In genomic region chr5:55535199-55535905, GRCh38 we compare ENCODE assay signal across 8 cellular contexts. TPM values are rescaled to one million over a fixed set of nuclear protein-coding genes. Genes with fewer than 3 reads are reported as not detected.
DNase-seq lines count a peak whose midpoint lies in the region; ATAC-seq, FAIRE-seq and TF ChIP-seq lines count a peak whose summit lies in the region.

No MANE protein-coding gene starts in this region.

- peak overlapping the region; percentile 97 for H3K27ac Mint-ChIP-seq in memory B cell

- peaks cover 24% of the 10 kb centered on the region for H3K4me1 Mint-ChIP-seq in memory B cell

- H3K36me3 Mint-ChIP-seq in memory B cell, result peaks cover 4% of the 10 kb centered on the region

- DNase-seq in D721Med (ENCODE audit: insufficient read length, low spot score) (no peak), NCI-H345 (lab: John Stamatoyannopoulos, UW) (peak; percentile 7), cerebellum (ENCODE audit: low spot score) (peak; percentile 52), memory B cell (ENCODE audit: low spot score in 2 of 2) (no peak), upper lobe of right lung (no peak), DMS 273 (lab: John Stamatoyannopoulos, UW; ENCODE audit: unreplicated experiment) (no peak)
- no peak for DNase-seq in stimulated activated CD4-positive, alpha-beta T cell treated with anti-CD3 and anti-CD28 coated beads, Interleukin-2, amount 100 ng/mL, for 24 hours

- H3K4me3 ChIP-seq in upper lobe of right lung, result peak overlapping the region; percentile 80

- H3K36me3 ChIP-seq in upper lobe of right lung, result no peaks in the 10 kb centered on the region

- ATAC-seq in GM21576 (IDR thresholded peaks at IDR 0.05; ENCODE audit: unreplicated experiment), result peak; percentile 6
- peak; percentile 1 for ATAC-seq in memory B cell (ENCODE audit: low read depth)
- ATAC-seq in upper lobe of right lung, result peak; percentile 42

- TF ChIP-seq CTCF in D721Med (IDR thresholded peaks at IDR 0.05; ENCODE audit: insufficient read depth, missing control alignments) (no peak), upper lobe of right lung (IDR thresholded peaks at IDR 0.05) (no peak)

- no peaks in the 10 kb centered on the region for H3K9me3 ChIP-seq in upper lobe of right lung

- H3K9me3 Mint-ChIP-seq in memory B cell, result no peaks in the 10 kb centered on the region

- H3K27me3 ChIP-seq in upper lobe of right lung, result no peaks in the 10 kb centered on the region

- H3K27me3 Mint-ChIP-seq in memory B cell, result no peaks in the 10 kb centered on the region

- H3K4me3 Mint-ChIP-seq in memory B cell, result peak overlapping the region; percentile 93

- peak overlapping the region; percentile 90 for H3K27ac ChIP-seq in upper lobe of right lung

- peak; percentile 46 for FAIRE-seq in D721Med (lab: Jason Lieb, UNC)

- intact Hi-C loops in upper lobe of right lung (cut with DNase I), result no loop called here

- H3K4me1 ChIP-seq in upper lobe of right lung, result peaks cover 8% of the 10 kb centered on the region

RNA-seq across cellular contexts. Expression of gene PLPP1, which starts 0.6 kb away (rescaled TPM):
- total RNA-seq in cerebellum (30.6 TPM), upper lobe of right lung (56.1 TPM)

Comparison
In these comparisons a context has a peak if more than half of its experiments do, and no peak if none do; other contexts are left out.
1. DNase-seq: peak in NCI-H345 (single experiment) and cerebellum (single experiment); none in D721Med (single experiment), memory B cell (0 of 2), upper lobe of right lung (single experiment), DMS 273 (single experiment) and stimulated activated CD4-positive, alpha-beta T cell treated with anti-CD3 and anti-CD28 coated beads, Interleukin-2, amount 100 ng/mL, for 24 hours (0 of 2).
2. Peak in every context shown above with its lines, with median percentiles within 50 percentile points of each other: ATAC-seq.